Comparison of ENCODE assay signal across 9 cellular contexts in the genomic region with DNA sequence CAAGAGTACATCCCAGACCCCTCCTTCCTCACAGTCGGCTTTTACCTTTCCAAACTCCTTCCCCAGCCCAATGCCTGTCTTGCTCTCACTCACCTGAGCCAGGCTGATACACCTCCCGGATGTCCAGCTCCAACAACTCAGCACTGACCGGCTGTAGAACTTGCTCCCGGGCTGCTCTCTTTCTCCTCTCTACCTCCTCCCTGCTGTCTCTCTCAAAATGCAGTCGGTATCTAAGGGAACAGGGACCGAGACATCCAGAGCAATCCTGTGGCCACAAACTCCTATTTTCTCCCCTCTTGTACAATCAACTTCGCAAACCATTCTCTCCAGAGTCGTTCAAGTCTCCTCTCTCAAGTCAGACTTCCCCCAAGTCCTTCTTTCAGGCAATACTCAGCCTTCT. TPM values are rescaled to one million over a fixed set of nuclear protein-coding genes. Genes with fewer than 3 reads are reported as not detected.
DNase-seq lines count a peak whose midpoint lies in the region; ATAC-seq and TF ChIP-seq lines count a peak whose summit lies in the region.
"Had no signal": no experiment of that assay in that cellular context is flagged by ENCODE, and none has a peak within 500 bp of the region (broad histone marks: within the 10 kb centered on the region; RNA-seq: fewer than 3 reads in every experiment).

No MANE protein-coding gene starts in this region.

- H3K9me3 ChIP-seq in CD8-positive, alpha-beta T cell (ENCODE audit: low read length): no peaks in the 10 kb centered on the region

- H3K27me3 ChIP-seq in CD8-positive, alpha-beta T cell (ENCODE audit: insufficient read depth, low read length): no peaks in the 10 kb centered on the region

- H3K4me3 ChIP-seq in CD8-positive, alpha-beta T cell (ENCODE audit: low read depth, low read length): peak overlapping the region; percentile 75
- peak overlapping the region; percentile 98 for H3K4me3 ChIP-seq in epithelial cell of esophagus (ENCODE audit: low read length)

- peaks cover 40% of the 10 kb centered on the region for H3K4me1 Mint-ChIP-seq in CD8-positive, alpha-beta T cell (ENCODE audit: low read depth)
- H3K4me1 Mint-ChIP-seq in osteocyte (ENCODE audit: unreplicated experiment): peaks cover 28% of the 10 kb centered on the region

- H3K27me3 Mint-ChIP-seq in CD8-positive, alpha-beta T cell (ENCODE audit: low read depth): no peaks in the 10 kb centered on the region
- H3K27me3 Mint-ChIP-seq in osteocyte (ENCODE audit: unreplicated experiment): no peaks in the 10 kb centered on the region

- peaks cover 25% of the 10 kb centered on the region for H3K4me1 ChIP-seq in CD8-positive, alpha-beta T cell (ENCODE audit: insufficient read depth, low read length)

- intact Hi-C loops in CD8-positive, alpha-beta T cell (cut with DNase I, micrococcal nuclease): loop anchor here (5.0 to 10.0 kb wide), 5 partner anchors 228 to 642 kb away; a partner anchor contains a TSS

- peaks cover 70% of the 10 kb centered on the region for H3K36me3 Mint-ChIP-seq in CD8-positive, alpha-beta T cell
- peaks cover 39% of the 10 kb centered on the region for H3K36me3 Mint-ChIP-seq in osteocyte (ENCODE audit: unreplicated experiment)

- ATAC-seq in CD8-positive, alpha-beta T cell: no peak
- ATAC-seq in HG03460 (IDR thresholded peaks at IDR 0.05; ENCODE audit: unreplicated experiment): no peak

- peak overlapping the region; percentile 99 for H3K27ac Mint-ChIP-seq in CD8-positive, alpha-beta T cell
- H3K27ac Mint-ChIP-seq in osteocyte (ENCODE audit: unreplicated experiment): peak overlapping the region; percentile 99

- H3K4me3 Mint-ChIP-seq in CD8-positive, alpha-beta T cell: peak overlapping the region; percentile 95
- H3K4me3 Mint-ChIP-seq in osteocyte (ENCODE audit: unreplicated experiment): peak overlapping the region; percentile 97

- H3K9me3 Mint-ChIP-seq in CD8-positive, alpha-beta T cell: no peaks in the 10 kb centered on the region
- H3K9me3 Mint-ChIP-seq in osteocyte (ENCODE audit: unreplicated experiment): no peaks in the 10 kb centered on the region

- peak overlapping the region; percentile 98 for H3K27ac ChIP-seq in CD8-positive, alpha-beta T cell (ENCODE audit: low read depth, low read length)
- peak overlapping the region; percentile 95 for H3K27ac ChIP-seq in RWPE1

- POLR2A ChIA-PET in CD8-positive, alpha-beta T cell (lab: Charles Lee): interaction anchor here (1.0 to 4.0 kb wide), 4 partner anchors 13 to 64 kb away, joined by 3 to 30 read pairs (median 22); a partner anchor contains a TSS
- POLR2A ChIA-PET in RWPE1 (lab: Yijun Ruan, JAX; ENCODE audit: low non-redundant PET): no interaction called here

- peaks cover 17% of the 10 kb centered on the region for H3K36me3 ChIP-seq in CD8-positive, alpha-beta T cell (ENCODE audit: insufficient read depth, low read length)

- CTCF ChIA-PET in CD8-positive, alpha-beta T cell (lab: Charles Lee): interaction anchor here (0.7 to 3.4 kb wide), 10 partner anchors 10 to 361 kb away, joined by 3 to 40 read pairs (median 4); no protein-coding TSS in a partner anchor
- CTCF ChIA-PET in RWPE1 (lab: Yijun Ruan, JAX): interaction anchor here (0.7 to 3.6 kb wide), 2 partner anchors 10 to 13 kb away, joined by 3 to 24 read pairs; no protein-coding TSS in a partner anchor

- no peak for TF ChIP-seq CTCF in CD8-positive, alpha-beta T cell (IDR thresholded peaks at IDR 0.05)
- TF ChIP-seq CTCF in RWPE1 (conservative IDR thresholded peaks at IDR 0.05; ENCODE audit: low read depth): no peak
- no peak for TF ChIP-seq CTCF in epithelial cell of esophagus (IDR thresholded peaks at IDR 0.05; ENCODE audit: insufficient read depth, low read depth, low read length, missing control alignments)
- TF ChIP-seq CTCF in osteocyte (IDR thresholded peaks at IDR 0.05): no peak

- DNase-seq in CD8-positive, alpha-beta T cell: no peak
- DNase-seq in RWPE1 (ENCODE audit: low spot score) (no peak), epithelial cell of esophagus (ENCODE audit: low read depth) (no peak), osteocyte (ENCODE audit: extremely low spot score, unreplicated experiment) (no peak), CD1c-positive myeloid dendritic cell (ENCODE audit: extremely low spot score) (no peak), SW480 (ENCODE audit: low spot score) (no peak)
- no peak for DNase-seq in activated CD4-positive, CD25-positive, alpha-beta regulatory T cell (lab: John Stamatoyannopoulos, UW)
- DNase-seq: OCI-M1 had no signal

RNA-seq across cellular contexts. Expression of a gene that starts 1.3 kb away (rescaled TPM):
- 100 to 1,000 TPM; 148 to 159 TPM for total RNA-seq in CD8-positive, alpha-beta T cell
- total RNA-seq in osteocyte: 81.0 and 84.4 TPM in 2 replicates

RNA-seq across cellular contexts. Expression of a gene that starts 2.1 kb away (rescaled TPM):
- 10 to 100 TPM; 11.3 to 13.3 TPM for total RNA-seq in CD8-positive, alpha-beta T cell
- total RNA-seq in osteocyte: 12.1 and 17.1 TPM in 2 replicates

RNA-seq across cellular contexts. Expression of a gene that starts 16.3 kb away (rescaled TPM):
- 100 to 1,000 TPM; 121 to 130 TPM for total RNA-seq in CD8-positive, alpha-beta T cell
- total RNA-seq in osteocyte: 63.8 and 70.5 TPM in 2 replicates
